Comparison of ENCODE assay signal across 17 cellular contexts in genomic region chr9:15541862-15542261, GRCh38.
"Had no signal": no experiment of that assay in that cellular context is flagged by ENCODE, and none has a peak within 500 bp of the region (broad histone marks: within the 10 kb centered on the region; RNA-seq: fewer than 3 reads in every experiment).

No MANE protein-coding gene starts in this region.

- H3K36me3 ChIP-seq: lower lobe of right lung, thyroid gland, uterus had no signal

- H3K9me3 ChIP-seq: lower lobe of right lung, thyroid gland, uterus had no signal

- H2AFZ ChIP-seq: parathyroid adenoma had no signal

- H3K9ac ChIP-seq: parathyroid adenoma had no signal

- DNase-seq: activated CD4-positive, alpha-beta T cell treated with anti-CD3 and anti-CD28 coated beads, Interleukin-2, amount 50 U/mL, for 1 hour; activated CD8-positive, alpha-beta memory T cell treated with anti-CD3 and anti-CD28 coated beads for 24 hours; activated naive CD4-positive, alpha-beta T cell; activated naive CD8-positive, alpha-beta T cell treated with anti-CD3 and anti-CD28 coated beads, Interleukin-2, amount 10 ng/mL, durations not matched to agents 7 days and 5 days; aorta; cerebellar nuclear complex; effector CD8-positive, alpha-beta T cell; foreskin melanocyte; head of caudate nucleus; left cardiac atrium; lower lobe of right lung; midbrain; stimulated activated CD4-positive, alpha-beta T cell treated with anti-CD3 and anti-CD28 coated beads, Interleukin-4, amount 100 ng/mL, for 1 hour; stimulated activated naive B cell treated with anti-CD40 and anti-IgM and Interleukin-4, amounts not matched to agents 10 μg/mL and 1 μg/mL and 100 μg/mL, for 72 hours; thyroid gland; uterus had no signal

- H3K27ac ChIP-seq: lower lobe of right lung, parathyroid adenoma, thyroid gland, uterus had no signal

- H3K4me3 ChIP-seq: lower lobe of right lung, thyroid gland, uterus had no signal

- H3K27me3 ChIP-seq: thyroid gland, uterus had no signal

- H3K4me1 ChIP-seq: lower lobe of right lung, parathyroid adenoma, thyroid gland, uterus had no signal
